Comparison of ENCODE assay signal across 1 cellular context in the genomic region with DNA sequence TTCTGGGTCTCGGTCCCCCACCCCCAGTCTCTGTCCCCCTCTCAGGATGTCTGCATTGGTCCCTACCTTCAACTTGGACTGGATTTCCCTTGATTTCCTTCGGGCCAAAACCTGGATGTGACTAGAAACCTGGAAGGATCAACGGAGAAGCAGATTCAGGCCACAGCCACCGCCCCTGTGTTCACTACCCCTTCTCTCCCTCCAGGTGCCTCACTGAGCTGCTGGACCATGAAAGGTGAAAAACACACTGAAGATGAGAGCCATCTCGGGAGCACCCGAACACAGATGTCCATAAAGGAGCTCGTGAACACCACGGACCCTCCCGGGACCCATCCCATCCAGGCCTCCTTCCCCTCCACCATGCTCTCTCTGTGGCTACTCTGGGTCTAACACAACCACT.
TF ChIP-seq lines count a peak whose summit lies in the region.

No MANE protein-coding gene starts in this region.

TF ChIP-seq in WTC11, 78 proteins besides CTCF, POLR2A, EP300 and RAD21:
- TF ChIP-seq KAT7 (CRISPR knock-in tag; IDR thresholded peaks at IDR 0.05; ENCODE audit: borderline replicate concordance) (no peak), TP53 (CRISPR knock-in tag; IDR thresholded peaks at IDR 0.05) (no peak), ESRRA (CRISPR knock-in tag; IDR thresholded peaks at IDR 0.05; ENCODE audit: borderline replicate concordance) (no peak), PRRX2 (CRISPR knock-in tag; IDR thresholded peaks at IDR 0.05) (no peak), ZNF219 (CRISPR knock-in tag; IDR thresholded peaks at IDR 0.05; ENCODE audit: borderline replicate concordance) (no peak), HMGXB4 (CRISPR knock-in tag; IDR thresholded peaks at IDR 0.05) (no peak), SMAD4 (CRISPR knock-in tag; IDR thresholded peaks at IDR 0.05) (no peak), NFE2L1 (CRISPR knock-in tag; IDR thresholded peaks at IDR 0.05) (no peak), ZNF263 (CRISPR knock-in tag; IDR thresholded peaks at IDR 0.05; ENCODE audit: low read depth) (no peak), SOX15 (CRISPR knock-in tag; IDR thresholded peaks at IDR 0.05) (no peak)
- TF ChIP-seq, protein P1, sequence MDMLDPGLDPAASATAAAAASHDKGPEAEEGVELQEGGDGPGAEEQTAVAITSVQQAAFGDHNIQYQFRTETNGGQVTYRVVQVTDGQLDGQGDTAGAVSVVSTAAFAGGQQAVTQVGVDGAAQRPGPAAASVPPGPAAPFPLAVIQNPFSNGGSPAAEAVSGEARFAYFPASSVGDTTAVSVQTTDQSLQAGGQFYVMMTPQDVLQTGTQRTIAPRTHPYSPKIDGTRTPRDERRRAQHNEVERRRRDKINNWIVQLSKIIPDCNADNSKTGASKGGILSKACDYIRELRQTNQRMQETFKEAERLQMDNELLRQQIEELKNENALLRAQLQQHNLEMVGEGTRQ (CRISPR knock-in tag; IDR thresholded peaks at IDR 0.05), result no peak
- TF ChIP-seq, protein P2, sequence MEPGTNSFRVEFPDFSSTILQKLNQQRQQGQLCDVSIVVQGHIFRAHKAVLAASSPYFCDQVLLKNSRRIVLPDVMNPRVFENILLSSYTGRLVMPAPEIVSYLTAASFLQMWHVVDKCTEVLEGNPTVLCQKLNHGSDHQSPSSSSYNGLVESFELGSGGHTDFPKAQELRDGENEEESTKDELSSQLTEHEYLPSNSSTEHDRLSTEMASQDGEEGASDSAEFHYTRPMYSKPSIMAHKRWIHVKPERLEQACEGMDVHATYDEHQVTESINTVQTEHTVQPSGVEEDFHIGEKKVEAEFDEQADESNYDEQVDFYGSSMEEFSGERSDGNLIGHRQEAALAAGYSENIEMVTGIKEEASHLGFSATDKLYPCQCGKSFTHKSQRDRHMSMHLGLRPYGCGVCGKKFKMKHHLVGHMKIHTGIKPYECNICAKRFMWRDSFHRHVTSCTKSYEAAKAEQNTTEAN (CRISPR knock-in tag; IDR thresholded peaks at IDR 0.05), result no peak
- TF ChIP-seq, protein P3, sequence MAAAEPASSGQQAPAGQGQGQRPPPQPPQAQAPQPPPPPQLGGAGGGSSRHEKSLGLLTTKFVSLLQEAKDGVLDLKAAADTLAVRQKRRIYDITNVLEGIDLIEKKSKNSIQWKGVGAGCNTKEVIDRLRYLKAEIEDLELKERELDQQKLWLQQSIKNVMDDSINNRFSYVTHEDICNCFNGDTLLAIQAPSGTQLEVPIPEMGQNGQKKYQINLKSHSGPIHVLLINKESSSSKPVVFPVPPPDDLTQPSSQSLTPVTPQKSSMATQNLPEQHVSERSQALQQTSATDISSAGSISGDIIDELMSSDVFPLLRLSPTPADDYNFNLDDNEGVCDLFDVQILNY (CRISPR knock-in tag; IDR thresholded peaks at IDR 0.05), result no peak
- TF ChIP-seq, protein P4, sequence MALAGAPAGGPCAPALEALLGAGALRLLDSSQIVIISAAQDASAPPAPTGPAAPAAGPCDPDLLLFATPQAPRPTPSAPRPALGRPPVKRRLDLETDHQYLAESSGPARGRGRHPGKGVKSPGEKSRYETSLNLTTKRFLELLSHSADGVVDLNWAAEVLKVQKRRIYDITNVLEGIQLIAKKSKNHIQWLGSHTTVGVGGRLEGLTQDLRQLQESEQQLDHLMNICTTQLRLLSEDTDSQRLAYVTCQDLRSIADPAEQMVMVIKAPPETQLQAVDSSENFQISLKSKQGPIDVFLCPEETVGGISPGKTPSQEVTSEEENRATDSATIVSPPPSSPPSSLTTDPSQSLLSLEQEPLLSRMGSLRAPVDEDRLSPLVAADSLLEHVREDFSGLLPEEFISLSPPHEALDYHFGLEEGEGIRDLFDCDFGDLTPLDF (CRISPR knock-in tag; IDR thresholded peaks at IDR 0.05), result no peak
